ENCODE assay signal across 1 cellular context in genomic region chr1:64499011-64499410, GRCh38.
TF ChIP-seq lines count a peak whose summit lies in the region.

No MANE protein-coding gene starts in this region.

TF ChIP-seq in H1, 55 proteins besides CTCF, POLR2A, EP300 and RAD21 (continued from another document):
- no peak for TF ChIP-seq CBX8 (IDR thresholded peaks at IDR 0.05; ENCODE audit: borderline replicate concordance, low read depth, low read length)
- no peak for TF ChIP-seq TAF7 (optimal IDR thresholded peaks at IDR 0.05; ENCODE audit: borderline replicate concordance, low read depth, low read length)
- no peak for TF ChIP-seq CHD1 (IDR thresholded peaks at IDR 0.05; ENCODE audit: low read depth, low read length)
- no peak for TF ChIP-seq RNF2 (IDR thresholded peaks at IDR 0.05; ENCODE audit: borderline replicate concordance, low read depth, low read length, missing control alignments, poor library complexity, severe bottlenecking)
- TF ChIP-seq CEBPB (IDR thresholded peaks at IDR 0.05; ENCODE audit: low read depth, low read length): no peak
- no peak for TF ChIP-seq CTBP2 (IDR thresholded peaks at IDR 0.05; ENCODE audit: borderline replicate concordance, insufficient read depth, insufficient read length, low read length)
- TF ChIP-seq SIRT6 (IDR thresholded peaks at IDR 0.05; ENCODE audit: low read length): no peak
- TF ChIP-seq HDAC6 (IDR thresholded peaks at IDR 0.05; ENCODE audit: low read depth, low read length): no peak
- no peak for TF ChIP-seq KDM1A (IDR thresholded peaks at IDR 0.05; ENCODE audit: borderline replicate concordance, low read length)
- TF ChIP-seq BCL11A (IDR thresholded peaks at IDR 0.05; ENCODE audit: low read depth in 2 of 2, low read length in 2 of 2): no peak
- no peak for TF ChIP-seq EGR1 (IDR thresholded peaks at IDR 0.05; ENCODE audit: borderline replicate concordance, low read depth, low read length)
- TF ChIP-seq SP4 (IDR thresholded peaks at IDR 0.05; ENCODE audit: low read length): no peak
- no peak for TF ChIP-seq TCF12 (IDR thresholded peaks at IDR 0.05; ENCODE audit: low read depth, low read length)
- no peak for TF ChIP-seq ZNF274 (IDR thresholded peaks at IDR 0.05; ENCODE audit: borderline replicate concordance, extremely low read depth, low read length)
- no peak for TF ChIP-seq JUND (IDR thresholded peaks at IDR 0.05; ENCODE audit: low read length)
